25 cellular contexts compared by ENCODE assay signal in the genomic region with DNA sequence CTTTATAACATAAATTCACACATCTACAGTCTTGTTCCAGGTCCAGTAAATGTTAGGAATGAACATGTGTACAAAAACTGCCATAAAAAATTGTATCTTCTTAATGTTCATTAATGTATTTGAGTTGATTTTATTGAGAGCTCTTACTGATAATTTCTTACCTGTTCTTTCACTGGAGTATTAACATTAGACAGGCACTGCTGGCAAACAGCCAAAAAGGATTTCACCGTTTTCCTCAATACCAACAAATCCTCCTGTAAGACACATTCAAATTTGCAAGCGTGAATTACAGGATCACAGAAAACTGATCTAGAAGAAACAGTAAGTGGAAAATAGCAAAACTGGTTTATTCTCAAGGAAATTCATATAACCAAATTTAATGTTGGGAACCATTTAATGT.
"Had no signal": no experiment of that assay in that cellular context is flagged by ENCODE, and none has a peak within 500 bp of the region (broad histone marks: within the 10 kb centered on the region; RNA-seq: fewer than 3 reads in every experiment).

No MANE protein-coding gene starts in this region.

- H3K4me1 Mint-ChIP-seq: activated naive CD4-positive, alpha-beta T cell treated with anti-CD3 and anti-CD28 coated beads, Interleukin-2, amount 50 U/mL, for 24 hours; immature natural killer cell; naive thymus-derived CD4-positive, alpha-beta T cell; neural crest cell had no signal

- H3K4me3 ChIP-seq: body of pancreas, left lung, lung, spleen, testis had no signal

- H3K9me3 Mint-ChIP-seq: activated naive CD4-positive, alpha-beta T cell treated with anti-CD3 and anti-CD28 coated beads, Interleukin-2, amount 50 U/mL, for 24 hours; type B pancreatic cell had no signal

- H3K9me3 ChIP-seq: body of pancreas, left lung, spleen, testis had no signal

- H3K27me3 ChIP-seq: body of pancreas, left lung, spleen, testis had no signal

- H3K27ac Mint-ChIP-seq: activated CD8-positive, alpha-beta T cell treated with anti-CD3 and anti-CD28 coated beads, Interleukin-2, amount 10 ng/mL, durations not matched to agents 7 days and 5 days; activated naive CD4-positive, alpha-beta T cell treated with anti-CD3 and anti-CD28 coated beads, Interleukin-2, amount 50 U/mL, for 24 hours; immature natural killer cell; progenitor cell of endocrine pancreas; type B pancreatic cell had no signal

- ATAC-seq: activated CD8-positive, alpha-beta T cell treated with anti-CD3 and anti-CD28 coated beads, Interleukin-2, amount 10 ng/mL, durations not matched to agents 7 days and 5 days; body of pancreas; esophagus mucosa; left lung; naive thymus-derived CD4-positive, alpha-beta T cell had no signal

- H3K4me3 Mint-ChIP-seq: activated CD8-positive, alpha-beta T cell treated with anti-CD3 and anti-CD28 coated beads, Interleukin-2, amount 10 ng/mL, durations not matched to agents 7 days and 5 days; activated naive CD4-positive, alpha-beta T cell treated with anti-CD3 and anti-CD28 coated beads, Interleukin-2, amount 50 U/mL, for 24 hours; immature natural killer cell; naive thymus-derived CD4-positive, alpha-beta T cell; neural crest cell; type B pancreatic cell had no signal

- H3K4me1 ChIP-seq: body of pancreas, left lung, spleen, testis had no signal

- H3K27me3 Mint-ChIP-seq: activated naive CD4-positive, alpha-beta T cell treated with anti-CD3 and anti-CD28 coated beads, Interleukin-2, amount 50 U/mL, for 24 hours; naive thymus-derived CD4-positive, alpha-beta T cell; progenitor cell of endocrine pancreas; type B pancreatic cell had no signal

- DNase-seq: activated CD4-positive, alpha-beta T cell treated with anti-CD3 and anti-CD28 coated beads, Interleukin-2, amount 50 U/mL, for 1 hour; activated CD4-positive, CD25-positive, alpha-beta regulatory T cell treated with anti-CD3 and anti-CD28 coated beads, Interleukin-2, amount 50 U/mL, for 72 hours; activated CD8-positive, alpha-beta T cell treated with anti-CD3 and anti-CD28 coated beads, Interleukin-2, amount 10 ng/mL, durations not matched to agents 7 days and 5 days; activated gamma-delta T cell treated with Interleukin-2 at 50 U/mL for 16 hours; anterior cingulate cortex; body of pancreas; caudate nucleus; effector memory CD4-positive, alpha-beta T cell; foreskin melanocyte; immature natural killer cell; kidney glomerular epithelial cell; left lung; naive thymus-derived CD4-positive, alpha-beta T cell; retina; spleen; stimulated activated CD4-positive, alpha-beta T cell treated with anti-CD3 and anti-CD28 coated beads, Interleukin-4, amount 100 ng/mL, for 1 hour; stimulated activated naive CD4-positive, alpha-beta T cell; T-helper 2 cell; testis had no signal

- H3K27ac ChIP-seq: body of pancreas, left lung, spleen, testis had no signal
